10 cellular contexts compared by ENCODE assay signal in genomic region chr5:181169459-181170236, GRCh38. TPM values are rescaled to one million over a fixed set of nuclear protein-coding genes. Genes with fewer than 3 reads are reported as not detected.
A peak's percentile ranks its signal among the peaks of the same experiment; 100 is the strongest.
DNase-seq lines count a peak whose midpoint lies in the region; ATAC-seq, FAIRE-seq and TF ChIP-seq lines count a peak whose summit lies in the region.
"Not testable (repeated sequence)": the region's sequence is repeated elsewhere in the genome, so short reads cannot be mapped to it uniquely, and the experiment has no call there.
"Had no signal": no experiment of that assay in that cellular context is flagged by ENCODE, and none has a peak within 500 bp of the region (broad histone marks: within the 10 kb centered on the region; RNA-seq: fewer than 3 reads in every experiment).

No MANE protein-coding gene starts in this region.

- not testable (repeated sequence) for H3K4me1 ChIP-seq in adipocyte (ENCODE audit: control insufficient read depth, insufficient read depth, low read length)
- peaks cover 0 to 30% (median 18%) of the 10 kb centered on the region in 4 donors for H3K4me1 ChIP-seq in stomach

- 4 to 11% (median 6%) methylated on average over 38 to 50 of the region's 50 CpGs for WGBS in stomach, 5 donors

- not testable (repeated sequence) for TF ChIP-seq EP300 in stomach (IDR thresholded peaks at IDR 0.05)

- peak; percentile 98 for FAIRE-seq in G401.6 (lab: Jason Lieb, UNC)

- H3K9ac ChIP-seq in adipocyte (ENCODE audit: low read length) = not testable (repeated sequence)

- TF ChIP-seq CTCF in omental fat pad (IDR thresholded peaks at IDR 0.05); stomach (IDR thresholded peaks at IDR 0.05): not testable (repeated sequence)

- intact Hi-C loops in stomach (cut with DNase I; ENCODE audit: low total_unique reads) = not testable (repeated sequence)

- TF ChIP-seq POLR2A in stomach (IDR thresholded peaks at IDR 0.05) = not testable (repeated sequence)

- peak overlapping the region; percentile 49 for H3K4me3 ChIP-seq in adipocyte (ENCODE audit: low read length)
- H3K4me3 ChIP-seq in stomach = not testable (repeated sequence)

- H3K27me3 ChIP-seq in adipocyte (replicated peaks; ENCODE audit: control insufficient read depth, insufficient read depth, low read length) = not testable (repeated sequence)
- peaks cover 28 to 100% (median 87%) of the 10 kb centered on the region in 3 donors for H3K27me3 ChIP-seq in stomach

- not testable (repeated sequence) for H3K27ac ChIP-seq in stomach

- peak; percentile 54 for DNase-seq in NCI-H82 treated with DMSO at 0.1 percent for 48 hours (lab: John Stamatoyannopoulos, UW; ENCODE audit: unreplicated experiment)
- DNase-seq in activated CD4-positive, CD25-positive, alpha-beta regulatory T cell treated with anti-CD3 and anti-CD28 coated beads, Interleukin-2, amount 50 U/mL, for 72 hours = peak; percentile 88
- peak; percentile 71 for DNase-seq in adipocyte (ENCODE audit: low read depth)
- peak; percentile 70 for DNase-seq in glomerular visceral epithelial cell (ENCODE audit: extremely low spot score)
- not testable (repeated sequence) for DNase-seq in omental fat pad (ENCODE audit: low spot score)
- peak; percentile 49 for DNase-seq in stomach

- H3K36me3 ChIP-seq in adipocyte (ENCODE audit: control insufficient read depth, insufficient read depth, low read length, severe bottlenecking); stomach: not testable (repeated sequence)

- peak; percentile 34 for ATAC-seq in HG03039 (IDR thresholded peaks at IDR 0.05; ENCODE audit: unreplicated experiment)
- ATAC-seq in omental fat pad (ENCODE audit: low FRiP score) = peak; percentile 6

- not testable (repeated sequence) for H3K9me3 ChIP-seq in adipocyte (ENCODE audit: control insufficient read depth, low read length); stomach

RNA-seq across cellular contexts. Expression of gene OR2V2, which starts 22.3 kb away (rescaled TPM):
- total RNA-seq in omental fat pad (not detected), stomach (not detected)
- polyA plus RNA-seq in stomach = not detected
- total RNA-seq: body of pancreas had no signal

RNA-seq across cellular contexts. Expression of gene TRIM7, which starts 35.3 kb away (rescaled TPM):
- total RNA-seq in omental fat pad (1 to 10 TPM in 2 of 4 donors, under 1 TPM in 2; 0.79 to 2.9 (median 1.1) TPM), stomach (1 to 10 TPM in 3 of 5 donors, under 1 TPM in 1, not detected in 1; 0.45 to 7.5 (median 3.4) TPM)
- polyA plus RNA-seq in stomach = 10 to 100 TPM in 1 of 3 donors, 1 to 10 TPM in 1, under 1 TPM in 1; 0.93 to 20.4 (median 3.4) TPM

RNA-seq across cellular contexts. Expression of gene OR2V1, which starts 38.7 kb away (rescaled TPM):
- total RNA-seq in omental fat pad (not detected), stomach (not detected)
- polyA plus RNA-seq in stomach = not detected
- total RNA-seq: body of pancreas, upper lobe of left lung had no signal

RNA-seq across cellular contexts. Expression of gene TRIM41, which starts 53.4 kb away (rescaled TPM):
- total RNA-seq in omental fat pad (10 to 100 TPM in 3 of 4 donors, 1 to 10 TPM in 1; 9.8 to 16.4 (median 12.6) TPM), stomach (10 to 100 TPM in 4 of 5 donors, 1 to 10 TPM in 1; 2.3 to 70.4 (median 10.3) TPM)
- 10 to 100 TPM; 13.8 to 26.1 (median 18.2) TPM for polyA plus RNA-seq in stomach
